ENCODE assay signal across 13 cellular contexts in genomic region chr7:115782716-115783460, GRCh38.
A peak's percentile ranks its signal among the peaks of the same experiment; 100 is the strongest.
DNase-seq lines count a peak whose midpoint lies in the region; ATAC-seq and TF ChIP-seq lines count a peak whose summit lies in the region.
"Had no signal": no experiment of that assay in that cellular context is flagged by ENCODE, and none has a peak within 500 bp of the region (broad histone marks: within the 10 kb centered on the region; RNA-seq: fewer than 3 reads in every experiment).

No MANE protein-coding gene starts in this region.

- no peak overlapping the region for H3K27ac ChIP-seq in thyroid gland
- H3K27ac ChIP-seq: A549, left ventricle myocardium inferior, neutrophil had no signal

- no peak overlapping the region for H3K27ac Mint-ChIP-seq in T-helper 17 cell
- H3K27ac Mint-ChIP-seq: effector memory CD8-positive, alpha-beta T cell had no signal

- H3K36me3 Mint-ChIP-seq in T-helper 17 cell (ENCODE audit: low read depth), result no peaks in the 10 kb centered on the region

- H3K4me3 Mint-ChIP-seq in T-helper 17 cell, result no peak overlapping the region
- H3K4me3 Mint-ChIP-seq: effector memory CD8-positive, alpha-beta T cell had no signal

- H3K27me3 ChIP-seq in thyroid gland (no peaks in the 10 kb centered on the region), MG63 (no peaks in the 10 kb centered on the region)
- H3K27me3 ChIP-seq: neutrophil had no signal

- peaks cover 4 to 10% of the 10 kb centered on the region in 2 donors for H3K4me1 ChIP-seq in thyroid gland
- H3K4me1 ChIP-seq: A549, left ventricle myocardium inferior had no signal

- H3K4me3 ChIP-seq in fibroblast of the aortic adventitia (ENCODE audit: low read depth, low read length) (no peak overlapping the region), thyroid gland (replicated peaks in 1 of 3) (no peak overlapping the region), MG63 (no peak overlapping the region)
- H3K4me3 ChIP-seq: A549, left ventricle myocardium inferior had no signal

- intact Hi-C loops in thyroid gland (cut with DNase I), result no loop called here

- DNase-seq in NCI-H1417 (lab: John Stamatoyannopoulos, UW) (peak in 2 of 3 experiments; percentile 30 to 82), NCI-H1417 treated with DMSO at 0.1 percent for 48 hours (lab: John Stamatoyannopoulos, UW) (no peak), NCI-H82 (lab: John Stamatoyannopoulos, UW) (peak; percentile 61), fibroblast of the aortic adventitia (ENCODE audit: low read depth) (peak; percentile 40), thyroid gland (peak; percentile 68), T-helper 17 cell (no peak), NCI-H187 treated with DMSO at 0.1 percent for 48 hours (lab: John Stamatoyannopoulos, UW) (no peak), MG63 (no peak)
- DNase-seq: effector memory CD8-positive, alpha-beta T cell; HCEC 1CT; left ventricle myocardium inferior had no signal

- H3K4me1 Mint-ChIP-seq in T-helper 17 cell, result no peaks in the 10 kb centered on the region

- peaks cover 6% of the 10 kb centered on the region for H3K27me3 Mint-ChIP-seq in T-helper 17 cell
- H3K27me3 Mint-ChIP-seq: effector memory CD8-positive, alpha-beta T cell had no signal

- H3K36me3 ChIP-seq in thyroid gland (no peaks in the 10 kb centered on the region), MG63 (no peaks in the 10 kb centered on the region)
- H3K36me3 ChIP-seq: left ventricle myocardium inferior, neutrophil had no signal

- ATAC-seq in T-helper 17 cell, result no peak
- ATAC-seq: A549; effector memory CD8-positive, alpha-beta T cell had no signal

- H3K9me3 ChIP-seq in thyroid gland (no peaks in the 10 kb centered on the region), T-helper 17 cell (ENCODE audit: control insufficient read depth, low read length, poor library complexity, severe bottlenecking) (no peaks in the 10 kb centered on the region), MG63 (no peaks in the 10 kb centered on the region)
- H3K9me3 ChIP-seq: A549, left ventricle myocardium inferior, neutrophil had no signal

- no peak for TF ChIP-seq CTCF in fibroblast of the aortic adventitia (IDR thresholded peaks at IDR 0.05; ENCODE audit: insufficient read depth, low read length)
- no peak for TF ChIP-seq CTCF in thyroid gland (IDR thresholded peaks at IDR 0.05)

- no peak for TF ChIP-seq POLR2A in thyroid gland (IDR thresholded peaks at IDR 0.05)

- 0 to 4% methylated on average over 1 of the region's 1 CpG for WGBS in thyroid gland, 2 donors

Comparison
In these comparisons a context has a peak if more than half of its experiments do, and no peak if none do; other contexts are left out.
1. DNase-seq: peak in NCI-H1417 (2 of 3), NCI-H82 (single experiment), fibroblast of the aortic adventitia (single experiment) and thyroid gland (2 of 2); none in NCI-H1417 treated with DMSO at 0.1 percent for 48 hours (single experiment), T-helper 17 cell (0 of 3), NCI-H187 treated with DMSO at 0.1 percent for 48 hours (single experiment) and MG63 (single experiment).